ENCODE assay signal across 1 cellular context in the genomic region with DNA sequence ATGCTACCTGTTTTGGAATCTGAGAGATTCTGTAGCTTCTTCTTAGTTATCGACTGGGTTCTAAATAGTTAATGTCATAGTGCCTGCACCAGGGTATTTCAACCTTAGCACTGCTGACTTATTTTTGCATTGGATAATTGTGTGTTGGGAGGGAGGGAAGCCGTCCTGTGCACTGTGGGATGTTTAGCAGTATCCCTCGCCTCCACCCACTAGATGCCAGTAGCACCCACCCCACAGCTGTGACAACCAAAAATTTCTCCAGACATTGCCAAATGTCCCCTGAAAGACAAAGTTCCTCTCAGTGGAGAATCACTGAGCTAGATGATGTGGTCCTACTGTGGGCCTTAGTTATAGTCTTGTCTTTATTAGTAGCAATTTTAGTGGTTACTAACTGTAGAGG.
TF ChIP-seq lines count a peak whose summit lies in the region.

No MANE protein-coding gene starts in this region.

TF ChIP-seq in H1, 55 proteins besides CTCF, POLR2A, EP300 and RAD21:
- TF ChIP-seq GABPA (IDR thresholded peaks at IDR 0.05; ENCODE audit: borderline replicate concordance, insufficient read depth, low read length) = no peak
- TF ChIP-seq CTBP2 (IDR thresholded peaks at IDR 0.05; ENCODE audit: borderline replicate concordance, insufficient read depth, insufficient read length, low read length) = no peak
- no peak for TF ChIP-seq SIRT6 (IDR thresholded peaks at IDR 0.05; ENCODE audit: low read length)
- no peak for TF ChIP-seq CHD1 (IDR thresholded peaks at IDR 0.05; ENCODE audit: low read depth, low read length)
- no peak for TF ChIP-seq YY1 (IDR thresholded peaks at IDR 0.05; ENCODE audit: low read depth, low read length)
- TF ChIP-seq PHF8 (conservative IDR thresholded peaks at IDR 0.05; ENCODE audit: low read depth, low read length) = no peak
- no peak for TF ChIP-seq NANOG (IDR thresholded peaks at IDR 0.05; ENCODE audit: insufficient read depth, low read depth, low read length, poor library complexity, severe bottlenecking)
- TF ChIP-seq SP2 (IDR thresholded peaks at IDR 0.05; ENCODE audit: low read length) = no peak
- TF ChIP-seq, protein P1, sequence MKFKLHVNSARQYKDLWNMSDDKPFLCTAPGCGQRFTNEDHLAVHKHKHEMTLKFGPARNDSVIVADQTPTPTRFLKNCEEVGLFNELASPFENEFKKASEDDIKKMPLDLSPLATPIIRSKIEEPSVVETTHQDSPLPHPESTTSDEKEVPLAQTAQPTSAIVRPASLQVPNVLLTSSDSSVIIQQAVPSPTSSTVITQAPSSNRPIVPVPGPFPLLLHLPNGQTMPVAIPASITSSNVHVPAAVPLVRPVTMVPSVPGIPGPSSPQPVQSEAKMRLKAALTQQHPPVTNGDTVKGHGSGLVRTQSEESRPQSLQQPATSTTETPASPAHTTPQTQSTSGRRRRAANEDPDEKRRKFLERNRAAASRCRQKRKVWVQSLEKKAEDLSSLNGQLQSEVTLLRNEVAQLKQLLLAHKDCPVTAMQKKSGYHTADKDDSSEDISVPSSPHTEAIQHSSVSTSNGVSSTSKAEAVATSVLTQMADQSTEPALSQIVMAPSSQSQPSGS (IDR thresholded peaks at IDR 0.05; ENCODE audit: low read length) = no peak
- no peak for TF ChIP-seq TAF7 (optimal IDR thresholded peaks at IDR 0.05; ENCODE audit: borderline replicate concordance, low read depth, low read length)
- TF ChIP-seq CHD2 (IDR thresholded peaks at IDR 0.05; ENCODE audit: low read length) = no peak
- no peak for TF ChIP-seq HDAC2 (IDR thresholded peaks at IDR 0.05; ENCODE audit: borderline replicate concordance in 1 of 2, low read depth in 2 of 2, low read length in 2 of 2)
- no peak for TF ChIP-seq SP1 (IDR thresholded peaks at IDR 0.05; ENCODE audit: low read depth, low read length)
- TF ChIP-seq TAF1 (IDR thresholded peaks at IDR 0.05; ENCODE audit: low read depth, low read length) = no peak
- TF ChIP-seq RXRA (IDR thresholded peaks at IDR 0.05; ENCODE audit: insufficient read depth, low read depth, low read length) = no peak
- TF ChIP-seq SIN3A (conservative IDR thresholded peaks at IDR 0.05 in 1 of 2, IDR thresholded peaks at IDR 0.05 in 1 of 2; ENCODE audit: low read depth in 1 of 2, low read length in 2 of 2) = no peak
- no peak for TF ChIP-seq ASH2L (IDR thresholded peaks at IDR 0.05; ENCODE audit: low read length)
- TF ChIP-seq MAFK (IDR thresholded peaks at IDR 0.05; ENCODE audit: low read depth, low read length) = no peak
- TF ChIP-seq SP4 (IDR thresholded peaks at IDR 0.05; ENCODE audit: low read length) = no peak
